11 cellular contexts compared by ENCODE assay signal in the genomic region with DNA sequence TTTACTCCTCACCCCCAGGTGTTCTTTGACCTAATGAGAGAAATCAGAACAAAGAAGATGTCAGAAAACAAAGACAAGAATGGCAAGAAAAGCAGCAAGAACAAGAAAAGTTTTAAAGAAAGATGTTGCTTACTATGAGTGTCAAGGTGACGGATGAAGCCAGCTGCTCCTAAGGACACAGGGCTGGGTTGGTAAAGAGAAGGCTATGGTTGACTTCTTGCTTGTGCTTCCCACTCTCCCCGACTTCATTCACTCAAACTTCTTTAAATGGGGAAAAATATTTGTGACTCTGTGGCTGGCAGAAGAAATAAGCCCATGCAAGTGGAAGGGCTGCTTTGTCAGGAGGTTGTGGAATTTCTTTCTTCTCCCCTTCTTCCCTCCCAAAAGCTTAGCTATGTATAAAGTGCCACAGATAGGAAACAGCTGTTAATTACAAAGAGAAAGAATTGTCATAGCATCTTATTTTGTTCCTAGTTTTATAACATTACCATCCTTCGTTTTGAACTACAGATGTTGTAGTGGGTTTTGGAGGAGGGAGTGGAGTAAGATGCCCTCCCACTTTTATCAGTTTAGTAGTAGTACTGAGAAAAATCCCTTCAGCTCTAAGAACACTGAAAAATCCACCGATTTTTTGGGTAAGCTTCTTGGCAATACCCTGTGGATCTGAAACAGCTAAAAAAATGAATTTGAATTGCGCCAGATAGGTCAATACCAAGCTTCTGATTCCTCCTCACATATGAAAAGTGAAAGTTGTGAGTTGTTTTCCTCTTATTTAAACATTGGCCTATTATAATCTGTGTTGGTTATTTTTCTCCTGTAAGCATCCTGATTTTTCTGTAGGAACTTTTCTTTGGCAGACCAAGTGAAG. TPM values are rescaled to one million over a fixed set of nuclear protein-coding genes. Genes with fewer than 3 reads are reported as not detected.
DNase-seq lines count a peak whose midpoint lies in the region; ATAC-seq, FAIRE-seq and TF ChIP-seq lines count a peak whose summit lies in the region.
"Had no signal": no experiment of that assay in that cellular context is flagged by ENCODE, and none has a peak within 500 bp of the region (broad histone marks: within the 10 kb centered on the region; RNA-seq: fewer than 3 reads in every experiment).

No MANE protein-coding gene starts in this region.

- H3K27ac ChIP-seq in DOHH2 (ENCODE audit: low read depth, low read length), result no peak overlapping the region
- peak overlapping the region; percentile 64 for H3K27ac ChIP-seq in GM12878 (ENCODE audit: control insufficient read depth, insufficient read depth)

- H3K4me2 ChIP-seq in DOHH2 (ENCODE audit: low read length), result peak overlapping the region; percentile 38
- peak overlapping the region; percentile 69 for H3K4me2 ChIP-seq in GM12878 (ENCODE audit: control insufficient read depth, insufficient read depth)

- SMC1A ChIA-PET in GM12878 (lab: Charles Lee; ENCODE audit: uncharacterized antibody, unreplicated experiment), result interaction anchor here (0.7 to 1.8 kb wide), 13 partner anchors 10 to 117 kb away, joined by 3 to 9 read pairs (median 4); partner anchors contain the start of gene RALB

- H2AFZ ChIP-seq in GM12878 (ENCODE audit: control insufficient read depth, low read depth, low read length), result peak overlapping the region; percentile 56

- CTCF ChIA-PET in GM12878 (lab: Yijun Ruan, JAX), result interaction anchor here (1.1 to 2.2 kb wide), 6 partner anchors 7 to 118 kb away, joined by 3 to 12 read pairs (median 4); no protein-coding TSS in a partner anchor

- ATAC-seq in GM19452 (IDR thresholded peaks at IDR 0.05; ENCODE audit: unreplicated experiment) (peak; percentile 42), HG03064 (IDR thresholded peaks at IDR 0.05; ENCODE audit: low read depth, unreplicated experiment) (peak; percentile 31), GM12878 (peak; percentile 74)

- POLR2A ChIA-PET in GM12878 (lab: Charles Lee), result interaction anchor here (1.4 to 1.5 kb wide), 2 partner anchors 8 to 9 kb away, joined by 3 to 9 read pairs; no protein-coding TSS in a partner anchor

- TF ChIP-seq CTCF in DOHH2 (IDR thresholded peaks at IDR 0.05; ENCODE audit: low read depth, low read length, poor library complexity, severe bottlenecking) (no peak), GM12878 (IDR thresholded peaks at IDR 0.05 in 2 of 3, conservative IDR thresholded peaks at IDR 0.05 in 1 of 3; ENCODE audit: control insufficient read depth in 2 of 3, extremely low read depth in 1 of 3, insufficient read depth in 1 of 3, low read depth in 3 of 3, low read length in 3 of 3) (no peak), D721Med (IDR thresholded peaks at IDR 0.05; ENCODE audit: insufficient read depth, missing control alignments) (no peak)

- no peaks in the 10 kb centered on the region for H3K9me3 ChIP-seq in DOHH2 (ENCODE audit: control insufficient read depth, insufficient read depth, low read length)
- H3K9me3 ChIP-seq in GM12878 (replicated peaks; ENCODE audit: control insufficient read depth, insufficient read depth, low read length), result no peaks in the 10 kb centered on the region

- H3K9ac ChIP-seq in GM12878 (ENCODE audit: control insufficient read depth, insufficient read depth, low read length), result 0 out of 2 replicates have a peak overlapping the region, but pooled peaks have one; percentile 2

- H4K20me1 ChIP-seq in DOHH2 (ENCODE audit: control insufficient read depth, insufficient read depth, low read depth, low read length), result no peaks in the 10 kb centered on the region
- no peaks in the 10 kb centered on the region for H4K20me1 ChIP-seq in GM12878 (ENCODE audit: control insufficient read depth, insufficient read depth)

- no peaks in the 10 kb centered on the region for H3K27me3 ChIP-seq in DOHH2 (ENCODE audit: control insufficient read depth, low read length)
- no peaks in the 10 kb centered on the region for H3K27me3 ChIP-seq in GM12878 (replicated peaks in 1 of 2; ENCODE audit: control insufficient read depth in 2 of 2, insufficient read depth in 2 of 2, low read length in 1 of 2)

- no peaks in the 10 kb centered on the region for H3K9me2 ChIP-seq in DOHH2 (replicated peaks; ENCODE audit: control insufficient read depth, low read length)

- no peak for TF ChIP-seq EP300 in GM12878 (IDR thresholded peaks at IDR 0.05; ENCODE audit: borderline replicate concordance in 1 of 2, control insufficient read depth in 1 of 2, low read depth in 2 of 2, low read length in 2 of 2)

- no peak for FAIRE-seq in GM12878 (lab: Jason Lieb, UNC)
- no peak for FAIRE-seq in D721Med (lab: Jason Lieb, UNC)

- TF ChIP-seq POLR2A in GM12878 (IDR thresholded peaks at IDR 0.05; ENCODE audit: low read depth, low read length), result no peak

- no peak for DNase-seq in GM12878 (ENCODE audit: low read depth, low spot score)
- DNase-seq in stimulated activated CD4-positive, alpha-beta T cell treated with anti-CD3 and anti-CD28 coated beads, Interleukin-4, amount 100 ng/mL, for 1 hour, result no peak
- no peak for DNase-seq in NCI-H69 (lab: John Stamatoyannopoulos, UW)
- no peak for DNase-seq in D721Med (ENCODE audit: insufficient read length, low spot score)
- no peak for DNase-seq in activated CD4-positive, alpha-beta T cell treated with anti-CD3 and anti-CD28 coated beads, Interleukin-2, amount 50 U/mL, for 4 hours
- DNase-seq: immature natural killer cell, NCI-H2227 treated with DMSO at 0.1 percent for 48 hours had no signal

- no peaks in the 10 kb centered on the region for H3F3A ChIP-seq in DOHH2 (ENCODE audit: control insufficient read depth, insufficient read depth)

- in situ Hi-C loops in GM12878 (cut with MboI), result no loop called here

- RAD21 ChIA-PET in GM12878 (lab: Charles Lee; ENCODE audit: unreplicated experiment), result interaction anchor here (1.1 to 2.5 kb wide), 8 partner anchors 15 to 62 kb away, joined by 3 to 10 read pairs (median 5); partner anchors contain the start of gene RALB

- H3K36me3 ChIP-seq in DOHH2 (ENCODE audit: control insufficient read depth, low read length), result peaks cover 3% of the 10 kb centered on the region; the same call in 1 of the 2 replicates
- H3K36me3 ChIP-seq in GM12878 (ENCODE audit: control insufficient read depth in 2 of 2, insufficient read depth in 2 of 2, low read length in 1 of 2), result peaks cover 2 to 23% of the 10 kb centered on the region in 2 experiments

- intact Hi-C loops in GM12878 (cut with micrococcal nuclease; ENCODE audit: unreplicated experiment), result no loop called here

- TF ChIP-seq RAD21 in GM12878 (IDR thresholded peaks at IDR 0.05; ENCODE audit: insufficient read depth, low read depth, low read length), result no peak

- H3K79me2 ChIP-seq in DOHH2 (ENCODE audit: control insufficient read depth, low read length) (no peaks in the 10 kb centered on the region), GM12878 (ENCODE audit: control insufficient read depth, insufficient read depth, low read length) (no peaks in the 10 kb centered on the region; the same call in 1 of the 2 replicates)

- H3K4me1 ChIP-seq in DOHH2 (ENCODE audit: control insufficient read depth, low read length), result peaks cover 12% of the 10 kb centered on the region
- peaks cover 14% of the 10 kb centered on the region for H3K4me1 ChIP-seq in GM12878 (ENCODE audit: control insufficient read depth, insufficient read depth, low read length)

- TSS peak; percentile 54 for BruUV-seq in GM12878 (replicated peaks; lab: Mats Ljungman, UMichigan)

- H3K4me3 ChIP-seq in DOHH2 (ENCODE audit: low read length) (0 out of 2 replicates have a peak overlapping the region, but pooled peaks have one; percentile 15), GM12878 (peak overlapping the region; percentile 22; the same call in 1 of the 2 replicates)

- WGBS in GM12878 (ENCODE audit: insufficient coverage, insufficient replicate concordance, low lambda C conversion rate, missing lambda C conversion rate), result 34% methylated on average over 5 of the region's 5 CpGs

TF ChIP-seq in GM12878, 131 proteins besides CTCF, POLR2A, EP300 and RAD21:
- TF ChIP-seq NFIC (IDR thresholded peaks at IDR 0.05; ENCODE audit: low read depth, low read length) (peak; percentile 29; the same call in 1 of the 2 replicates), JUNB (IDR thresholded peaks at IDR 0.05) (no peak)

RNA-seq across cellular contexts. Expression of gene RALB, which starts 40.7 kb away (rescaled TPM):
- total RNA-seq in GM12878 (2013; cell fraction: nucleolus; rRNA removed), result 11.1 and 12.0 TPM in 2 replicates
- 21.3 and 26.6 TPM in 2 replicates for total RNA-seq in GM12878 (2014; rRNA removed)
- 23.5 and 24.7 TPM in 2 replicates for total RNA-seq in GM12878 (2014; rRNA removed; fragmentation: Illumina TruSeq; extraction: Trizol)
- 21.7 and 22.5 TPM in 2 replicates for total RNA-seq in GM12878 (2021)
- 25.6 TPM for polyA plus RNA-seq in GM12878 (2011; ENCODE audit: low read depth)
- 39.9 and 58.5 TPM in 2 replicates for polyA plus RNA-seq in GM12878 (2011; rRNA removed)
- polyA plus RNA-seq in GM12878 (2011; cell fraction: cytosol; rRNA removed), result 23.2 and 27.7 TPM in 2 replicates
- 12.5 and 12.6 TPM in 2 replicates for polyA plus RNA-seq in GM12878 (2011; cell fraction: nucleus; rRNA removed)
- 33.2 and 42.0 TPM in 2 replicates for polyA plus RNA-seq in GM12878 (2012)
- polyA plus RNA-seq in GM12878 (2014; fragmentation: Illumina TruSeq; extraction: Trizol), result 36.6 and 40.7 TPM in 2 replicates
- 10 to 100 TPM in 1 of 2 experiments, 1 to 10 TPM in 1; 8.3 to 15.9 TPM for polyA plus RNA-seq in GM12878 (2014; fragmentation: Nextera tagmentation; extraction: Ambion mirVana)
- polyA plus RNA-seq in GM12878 (2014; rRNA removed), result 18.6 and 23.6 TPM in 2 replicates
- polyA plus RNA-seq in GM12878 (2016; fragmentation: Nextera tagmentation; extraction: Ambion mirVana), result 10 to 100 TPM; 47.6 to 54.0 TPM
- 14.6 and 17.8 TPM in 2 replicates for polyA minus RNA-seq in GM12878 (2011; rRNA and poly(A)+ RNA removed)
- 7.1 and 10.8 TPM in 2 replicates for polyA minus RNA-seq in GM12878 (2011; cell fraction: cytosol; rRNA and poly(A)+ RNA removed)
- 3.9 and 6.3 TPM in 2 replicates for polyA minus RNA-seq in GM12878 (2011; cell fraction: nucleus; rRNA and poly(A)+ RNA removed)

RNA-seq across cellular contexts. Expression of gene INHBB, which starts 52.6 kb away (rescaled TPM):
- total RNA-seq in GM12878 (2013; cell fraction: nucleolus; rRNA removed), result not detected in 2 replicates
- total RNA-seq in GM12878 (2014; rRNA removed), result not detected in 2 replicates
- not detected in 2 replicates for total RNA-seq in GM12878 (2014; rRNA removed; fragmentation: Illumina TruSeq; extraction: Trizol)
- 0.05 and 0.11 TPM in 2 replicates for total RNA-seq in GM12878 (2021)
- polyA plus RNA-seq in GM12878 (2011; ENCODE audit: low read depth), result not detected
- polyA plus RNA-seq in GM12878 (2011; rRNA removed), result not detected in 2 replicates
- polyA plus RNA-seq in GM12878 (2011; cell fraction: cytosol; rRNA removed), result not detected in 2 replicates
- not detected in 2 replicates for polyA plus RNA-seq in GM12878 (2011; cell fraction: nucleus; rRNA removed)
- polyA plus RNA-seq in GM12878 (2012), result not detected in 2 replicates
- not detected in 2 replicates for polyA plus RNA-seq in GM12878 (2014; fragmentation: Illumina TruSeq; extraction: Trizol)
- polyA plus RNA-seq in GM12878 (2014; fragmentation: Nextera tagmentation; extraction: Ambion mirVana), result not detected
- polyA plus RNA-seq in GM12878 (2014; rRNA removed), result not detected in 2 replicates
- not detected for polyA plus RNA-seq in GM12878 (2016; fragmentation: Nextera tagmentation; extraction: Ambion mirVana)
- polyA minus RNA-seq in GM12878 (2011; rRNA and poly(A)+ RNA removed), result not detected in 2 replicates
- polyA minus RNA-seq in GM12878 (2011; cell fraction: cytosol; rRNA and poly(A)+ RNA removed), result not detected in 2 replicates
- not detected in 2 replicates for polyA minus RNA-seq in GM12878 (2011; cell fraction: nucleus; rRNA and poly(A)+ RNA removed)
- total RNA-seq: T-helper 1 cell treated with Interleukin-12 subunit alpha and Interleukin-12 subunit beta and Interleukin-4 antibody, amounts not matched to agents 30 ng/mL and 1 ng/mL, for 36 hours had no signal
- polyA plus RNA-seq: immature natural killer cell had no signal
